Comparison of ENCODE assay signal across 9 cellular contexts in genomic region chr1:245091818-245092637, GRCh38.
A peak's percentile ranks its signal among the peaks of the same experiment; 100 is the strongest.
DNase-seq lines count a peak whose midpoint lies in the region; ATAC-seq, FAIRE-seq and TF ChIP-seq lines count a peak whose summit lies in the region.
"Had no signal": no experiment of that assay in that cellular context is flagged by ENCODE, and none has a peak within 500 bp of the region (broad histone marks: within the 10 kb centered on the region; RNA-seq: fewer than 3 reads in every experiment).

No MANE protein-coding gene starts in this region.

- FAIRE-seq in keratinocyte (lab: Jason Lieb, UNC): peak; percentile 71

- peak overlapping the region; percentile 63 for H3K9ac ChIP-seq in keratinocyte (ENCODE audit: control insufficient read depth, extremely low read depth, insufficient read depth, low read length)

- ATAC-seq in WTC11: no peak
- no peak for ATAC-seq in HG03460 (IDR thresholded peaks at IDR 0.05; ENCODE audit: unreplicated experiment)
- ATAC-seq in HG02571 (IDR thresholded peaks at IDR 0.05; ENCODE audit: unreplicated experiment): no peak

- peaks cover 23% of the 10 kb centered on the region for H3K4me1 ChIP-seq in keratinocyte (ENCODE audit: control insufficient read depth, extremely low read depth, insufficient read depth, low read length)
- H3K4me1 ChIP-seq: uterus had no signal

- no peaks in the 10 kb centered on the region for H3K36me3 Mint-ChIP-seq in WTC11

- H4K20me1 ChIP-seq in keratinocyte (ENCODE audit: control insufficient read depth, extremely low read depth, insufficient read depth, low read length): no peaks in the 10 kb centered on the region

- peak; percentile 5 for DNase-seq in stimulated activated CD4-positive, alpha-beta T cell treated with anti-CD3 and anti-CD28 coated beads, Interleukin-15, amount 100 ng/mL, for 24 hours
- DNase-seq in stimulated activated CD4-positive, alpha-beta T cell treated with anti-CD3 and anti-CD28 coated beads, Interleukin-4, amount 100 ng/mL, for 1 hour: no peak
- DNase-seq in WTC11 (ENCODE audit: low spot score): no peak
- peak; percentile 69 for DNase-seq in keratinocyte (ENCODE audit: low read depth, low spot score)
- no peak for DNase-seq in NCI-H526 (lab: John Stamatoyannopoulos, UW)
- DNase-seq in midbrain (lab: John Stamatoyannopoulos, UW): no peak

- H3K4me2 ChIP-seq in keratinocyte (ENCODE audit: control insufficient read depth, extremely low read depth, insufficient read depth, low read depth, low read length): peak overlapping the region; percentile 35

- no peak overlapping the region for H3K27ac Mint-ChIP-seq in WTC11

- no peak overlapping the region for H3K4me3 Mint-ChIP-seq in WTC11

- H3K36me3 ChIP-seq in keratinocyte (ENCODE audit: control insufficient read depth in 2 of 2, extremely low read depth in 1 of 2, insufficient read depth in 2 of 2, low read length in 2 of 2): no peaks in the 10 kb centered on the region
- H3K36me3 ChIP-seq: uterus had no signal

- CTCF ChIA-PET in WTC11 (lab: Charles Lee): no interaction called here

- no peaks in the 10 kb centered on the region for H3K9me1 ChIP-seq in keratinocyte (ENCODE audit: control insufficient read depth, extremely low read depth, insufficient read depth, low read length)

- dilution Hi-C loops in keratinocyte (cut with MboI; ENCODE audit: extremely low pct_ligation_motif_present, low sequenced_read_pairs): no loop called here

- H3K79me2 ChIP-seq in keratinocyte (ENCODE audit: control insufficient read depth, insufficient read depth, low read length): no peaks in the 10 kb centered on the region

- POLR2A ChIA-PET in WTC11 (lab: Charles Lee): no interaction called here

- H3K27me3 Mint-ChIP-seq in WTC11 (ENCODE audit: low read depth): no peaks in the 10 kb centered on the region

- TF ChIP-seq CTCF in WTC11 (IDR thresholded peaks at IDR 0.05): no peak
- TF ChIP-seq CTCF in keratinocyte (optimal IDR thresholded peaks at IDR 0.05 in 1 of 3, IDR thresholded peaks at IDR 0.05 in 1 of 3, conservative IDR thresholded peaks at IDR 0.05 in 1 of 3; ENCODE audit: extremely low read depth in 1 of 3, insufficient read depth in 2 of 3, low read length in 3 of 3): no peak

- no peaks in the 10 kb centered on the region for H3K9me3 ChIP-seq in keratinocyte (ENCODE audit: control insufficient read depth, low read depth, low read length)
- H3K9me3 ChIP-seq: uterus had no signal

- H3K27ac ChIP-seq in keratinocyte (ENCODE audit: control insufficient read depth, insufficient read depth, low read length): peak overlapping the region; percentile 95
- H3K27ac ChIP-seq: uterus had no signal

- 0 out of 2 replicates have a peak, but pooled peaks cover 2% of the 10 kb centered on the region for H3K4me1 Mint-ChIP-seq in WTC11

- H3K27me3 ChIP-seq in keratinocyte (ENCODE audit: control insufficient read depth, extremely low read depth, insufficient read depth, low read length): no peaks in the 10 kb centered on the region
- H3K27me3 ChIP-seq: uterus had no signal

- H3K4me3 ChIP-seq in keratinocyte (ENCODE audit: control insufficient read depth in 2 of 3, extremely low read depth in 1 of 3, insufficient read depth in 2 of 3, low read depth in 1 of 3, low read length in 3 of 3): peak overlapping the region in 1 of 3 experiments; percentile 4
- H3K4me3 ChIP-seq: uterus had no signal

- H3K9me3 Mint-ChIP-seq in WTC11: no peaks in the 10 kb centered on the region

- peak overlapping the region; percentile 96 for H2AFZ ChIP-seq in keratinocyte (ENCODE audit: control insufficient read depth, low read length)

TF ChIP-seq in WTC11, 78 proteins besides CTCF, POLR2A, EP300 and RAD21:
- no peak for TF ChIP-seq JAZF1 (CRISPR knock-in tag; IDR thresholded peaks at IDR 0.05)
- peak; percentile 91 for TF ChIP-seq GABPB1 (CRISPR knock-in tag; IDR thresholded peaks at IDR 0.05)

Comparison
In these comparisons a context has a peak if more than half of its experiments do, and no peak if none do; other contexts are left out.
1. DNase-seq: peak in stimulated activated CD4-positive, alpha-beta T cell treated with anti-CD3 and anti-CD28 coated beads, Interleukin-15, amount 100 ng/mL, for 24 hours (single experiment) and keratinocyte (single experiment); none in stimulated activated CD4-positive, alpha-beta T cell treated with anti-CD3 and anti-CD28 coated beads, Interleukin-4, amount 100 ng/mL, for 1 hour (single experiment), WTC11 (single experiment), NCI-H526 (0 of 2) and midbrain (single experiment).